1 cellular context compared by ENCODE assay signal in the genomic region with DNA sequence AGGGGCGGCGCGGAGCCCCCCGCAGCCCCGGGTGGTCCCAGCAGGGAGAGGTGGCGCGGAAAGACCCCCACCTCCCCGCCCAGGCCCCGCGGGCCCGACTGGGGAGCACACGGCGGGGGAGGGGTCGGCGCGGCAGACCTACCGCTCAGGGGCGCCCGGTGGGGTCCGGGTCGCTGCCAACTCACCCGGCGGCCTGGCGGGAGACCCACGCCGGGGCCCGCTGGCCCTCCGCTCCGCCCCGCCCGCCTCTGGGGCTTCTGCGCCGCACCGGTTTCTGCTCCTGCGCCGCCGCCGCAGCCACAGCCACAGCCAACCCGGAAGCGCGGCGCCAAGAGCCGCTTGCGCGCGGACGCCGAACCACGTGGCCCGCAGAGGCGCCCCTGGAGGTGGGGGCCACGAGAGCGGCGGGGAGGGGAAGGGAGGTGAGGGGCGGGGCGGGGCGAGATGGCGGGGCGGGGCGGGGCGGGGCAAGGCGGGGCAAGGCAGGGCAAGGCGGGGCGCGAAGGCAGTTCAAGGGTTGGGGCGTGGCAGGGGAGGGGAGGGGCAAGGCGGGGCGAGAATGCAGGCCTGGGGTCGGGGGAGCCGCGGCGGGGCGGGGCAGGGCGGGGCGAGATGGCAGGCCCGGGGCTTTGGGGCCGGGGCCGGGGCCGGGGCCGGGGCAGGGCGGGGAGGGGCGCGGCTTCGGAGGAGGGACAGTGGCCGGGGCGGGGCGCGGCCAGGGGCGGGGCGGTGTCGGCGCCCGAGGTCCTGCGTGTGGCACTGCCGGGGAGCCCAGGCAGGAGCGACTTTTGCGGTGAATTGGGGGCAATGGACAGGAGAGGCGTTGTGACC.
A peak's percentile ranks its signal among the peaks of the same experiment; 100 is the strongest.
TF ChIP-seq lines count a peak whose summit lies in the region.

TSS of gene ZBTB24 (minus strand) at position 307 of the 831 bp plus-strand sequence. CDS start 1,193 bp downstream, outside the sequence.

TF ChIP-seq in K562, 482 proteins besides CTCF, POLR2A, EP300 and RAD21 (continued from another document and continues in another):
- TF ChIP-seq HIVEP1 (CRISPR knock-in tag; IDR thresholded peaks at IDR 0.05), result no peak
- TF ChIP-seq TAF9B (IDR thresholded peaks at IDR 0.05; ENCODE audit: partially characterized antibody), result no peak
- TF ChIP-seq E2F3 (CRISPR knock-in tag; IDR thresholded peaks at IDR 0.05), result 0 out of 2 replicates have a peak, but pooled peaks have one; percentile 37
- no peak for TF ChIP-seq HMG20A (CRISPR knock-in tag; conservative IDR thresholded peaks at IDR 0.05)
- no peak for TF ChIP-seq ZNF830 (CRISPR knock-in tag; IDR thresholded peaks at IDR 0.05)
- TF ChIP-seq ZNF384 (IDR thresholded peaks at IDR 0.05; ENCODE audit: low read depth, low read length), result no peak
- TF ChIP-seq SUPT5H (IDR thresholded peaks at IDR 0.05), result no peak
- TF ChIP-seq, protein P1, sequence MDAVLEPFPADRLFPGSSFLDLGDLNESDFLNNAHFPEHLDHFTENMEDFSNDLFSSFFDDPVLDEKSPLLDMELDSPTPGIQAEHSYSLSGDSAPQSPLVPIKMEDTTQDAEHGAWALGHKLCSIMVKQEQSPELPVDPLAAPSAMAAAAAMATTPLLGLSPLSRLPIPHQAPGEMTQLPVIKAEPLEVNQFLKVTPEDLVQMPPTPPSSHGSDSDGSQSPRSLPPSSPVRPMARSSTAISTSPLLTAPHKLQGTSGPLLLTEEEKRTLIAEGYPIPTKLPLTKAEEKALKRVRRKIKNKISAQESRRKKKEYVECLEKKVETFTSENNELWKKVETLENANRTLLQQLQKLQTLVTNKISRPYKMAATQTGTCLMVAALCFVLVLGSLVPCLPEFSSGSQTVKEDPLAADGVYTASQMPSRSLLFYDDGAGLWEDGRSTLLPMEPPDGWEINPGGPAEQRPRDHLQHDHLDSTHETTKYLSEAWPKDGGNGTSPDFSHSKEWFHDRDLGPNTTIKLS (IDR thresholded peaks at IDR 0.05; ENCODE audit: borderline replicate concordance, low read depth), result 0 out of 2 replicates have a peak, but pooled peaks have one; percentile 53
- TF ChIP-seq NFIX (CRISPR knock-in tag; IDR thresholded peaks at IDR 0.05; ENCODE audit: low read depth), result no peak
- TF ChIP-seq SRF (CRISPR knock-in tag; IDR thresholded peaks at IDR 0.05), result no peak
- TF ChIP-seq ARNT (IDR thresholded peaks at IDR 0.05), result no peak
- TF ChIP-seq ZBTB1 (CRISPR knock-in tag; IDR thresholded peaks at IDR 0.05; ENCODE audit: borderline replicate concordance, low read depth), result peak; percentile 64
- TF ChIP-seq, protein P2, sequence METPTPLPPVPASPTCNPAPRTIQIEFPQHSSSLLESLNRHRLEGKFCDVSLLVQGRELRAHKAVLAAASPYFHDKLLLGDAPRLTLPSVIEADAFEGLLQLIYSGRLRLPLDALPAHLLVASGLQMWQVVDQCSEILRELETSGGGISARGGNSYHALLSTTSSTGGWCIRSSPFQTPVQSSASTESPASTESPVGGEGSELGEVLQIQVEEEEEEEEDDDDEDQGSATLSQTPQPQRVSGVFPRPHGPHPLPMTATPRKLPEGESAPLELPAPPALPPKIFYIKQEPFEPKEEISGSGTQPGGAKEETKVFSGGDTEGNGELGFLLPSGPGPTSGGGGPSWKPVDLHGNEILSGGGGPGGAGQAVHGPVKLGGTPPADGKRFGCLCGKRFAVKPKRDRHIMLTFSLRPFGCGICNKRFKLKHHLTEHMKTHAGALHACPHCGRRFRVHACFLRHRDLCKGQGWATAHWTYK (CRISPR knock-in tag; IDR thresholded peaks at IDR 0.05), result no peak
- TF ChIP-seq, protein P3, sequence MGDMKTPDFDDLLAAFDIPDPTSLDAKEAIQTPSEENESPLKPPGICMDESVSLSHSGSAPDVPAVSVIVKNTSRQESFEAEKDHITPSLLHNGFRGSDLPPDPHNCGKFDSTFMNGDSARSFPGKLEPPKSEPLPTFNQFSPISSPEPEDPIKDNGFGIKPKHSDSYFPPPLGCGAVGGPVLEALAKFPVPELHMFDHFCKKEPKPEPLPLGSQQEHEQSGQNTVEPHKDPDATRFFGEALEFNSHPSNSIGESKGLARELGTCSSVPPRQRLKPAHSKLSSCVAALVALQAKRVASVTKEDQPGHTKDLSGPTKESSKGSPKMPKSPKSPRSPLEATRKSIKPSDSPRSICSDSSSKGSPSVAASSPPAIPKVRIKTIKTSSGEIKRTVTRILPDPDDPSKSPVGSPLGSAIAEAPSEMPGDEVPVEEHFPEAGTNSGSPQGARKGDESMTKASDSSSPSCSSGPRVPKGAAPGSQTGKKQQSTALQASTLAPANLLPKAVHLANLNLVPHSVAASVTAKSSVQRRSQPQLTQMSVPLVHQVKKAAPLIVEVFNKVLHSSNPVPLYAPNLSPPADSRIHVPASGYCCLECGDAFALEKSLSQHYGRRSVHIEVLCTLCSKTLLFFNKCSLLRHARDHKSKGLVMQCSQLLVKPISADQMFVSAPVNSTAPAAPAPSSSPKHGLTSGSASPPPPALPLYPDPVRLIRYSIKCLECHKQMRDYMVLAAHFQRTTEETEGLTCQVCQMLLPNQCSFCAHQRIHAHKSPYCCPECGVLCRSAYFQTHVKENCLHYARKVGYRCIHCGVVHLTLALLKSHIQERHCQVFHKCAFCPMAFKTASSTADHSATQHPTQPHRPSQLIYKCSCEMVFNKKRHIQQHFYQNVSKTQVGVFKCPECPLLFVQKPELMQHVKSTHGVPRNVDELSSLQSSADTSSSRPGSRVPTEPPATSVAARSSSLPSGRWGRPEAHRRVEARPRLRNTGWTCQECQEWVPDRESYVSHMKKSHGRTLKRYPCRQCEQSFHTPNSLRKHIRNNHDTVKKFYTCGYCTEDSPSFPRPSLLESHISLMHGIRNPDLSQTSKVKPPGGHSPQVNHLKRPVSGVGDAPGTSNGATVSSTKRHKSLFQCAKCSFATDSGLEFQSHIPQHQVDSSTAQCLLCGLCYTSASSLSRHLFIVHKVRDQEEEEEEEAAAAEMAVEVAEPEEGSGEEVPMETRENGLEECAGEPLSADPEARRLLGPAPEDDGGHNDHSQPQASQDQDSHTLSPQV (IDR thresholded peaks at IDR 0.05), result no peak
- TF ChIP-seq CBFA2T3 (IDR thresholded peaks at IDR 0.05), result no peak
- TF ChIP-seq CLOCK (CRISPR knock-in tag; IDR thresholded peaks at IDR 0.05; ENCODE audit: borderline replicate concordance), result no peak
- TF ChIP-seq NRF1 (conservative IDR thresholded peaks at IDR 0.05 in 1 of 2, IDR thresholded peaks at IDR 0.05 in 1 of 2), result peak in 1 of 2 experiments; percentile 82; a peak in 2 of 4 replicates
- TF ChIP-seq HEY1 (CRISPR knock-in tag; IDR thresholded peaks at IDR 0.05; ENCODE audit: borderline replicate concordance), result no peak
- TF ChIP-seq ZNF778 (CRISPR knock-in tag; IDR thresholded peaks at IDR 0.05), result no peak
- TF ChIP-seq ZKSCAN3 (CRISPR knock-in tag; IDR thresholded peaks at IDR 0.05), result no peak
- no peak for TF ChIP-seq LCOR (CRISPR knock-in tag; IDR thresholded peaks at IDR 0.05)
- TF ChIP-seq CTBP1 (IDR thresholded peaks at IDR 0.05; ENCODE audit: borderline replicate concordance), result peak; percentile 48; the same call in 1 of the 2 replicates
- no peak for TF ChIP-seq ZNF644 (tag; IDR thresholded peaks at IDR 0.05; ENCODE audit: low read depth)
- no peak for TF ChIP-seq GATA2 (CRISPR knock-in tag; IDR thresholded peaks at IDR 0.05)
- TF ChIP-seq GTF2A2 (tag; IDR thresholded peaks at IDR 0.05), result no peak
- no peak for TF ChIP-seq ELK3 (CRISPR knock-in tag; IDR thresholded peaks at IDR 0.05)
- no peak for TF ChIP-seq NUFIP1 (IDR thresholded peaks at IDR 0.05; ENCODE audit: partially characterized antibody)
- no peak for TF ChIP-seq PRPF4 (IDR thresholded peaks at IDR 0.05; ENCODE audit: insufficient read depth, low read depth, low read length, poor library complexity, severe bottlenecking)
- peak; percentile 66 for TF ChIP-seq POLR2AphosphoS5 (IDR thresholded peaks at IDR 0.05; ENCODE audit: control insufficient read depth, insufficient read depth, low read depth, low read length)
- TF ChIP-seq ZNF165 (CRISPR knock-in tag; IDR thresholded peaks at IDR 0.05; ENCODE audit: borderline replicate concordance), result no peak
- no peak for TF ChIP-seq ZNF507 (tag; conservative IDR thresholded peaks at IDR 0.05)
- TF ChIP-seq, protein P4, sequence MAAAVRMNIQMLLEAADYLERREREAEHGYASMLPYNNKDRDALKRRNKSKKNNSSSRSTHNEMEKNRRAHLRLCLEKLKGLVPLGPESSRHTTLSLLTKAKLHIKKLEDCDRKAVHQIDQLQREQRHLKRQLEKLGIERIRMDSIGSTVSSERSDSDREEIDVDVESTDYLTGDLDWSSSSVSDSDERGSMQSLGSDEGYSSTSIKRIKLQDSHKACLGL (CRISPR knock-in tag; IDR thresholded peaks at IDR 0.05; ENCODE audit: borderline replicate concordance, poor library complexity, severe bottlenecking), result peak; percentile 11
